1 cellular context compared by ENCODE assay signal in the genomic region with DNA sequence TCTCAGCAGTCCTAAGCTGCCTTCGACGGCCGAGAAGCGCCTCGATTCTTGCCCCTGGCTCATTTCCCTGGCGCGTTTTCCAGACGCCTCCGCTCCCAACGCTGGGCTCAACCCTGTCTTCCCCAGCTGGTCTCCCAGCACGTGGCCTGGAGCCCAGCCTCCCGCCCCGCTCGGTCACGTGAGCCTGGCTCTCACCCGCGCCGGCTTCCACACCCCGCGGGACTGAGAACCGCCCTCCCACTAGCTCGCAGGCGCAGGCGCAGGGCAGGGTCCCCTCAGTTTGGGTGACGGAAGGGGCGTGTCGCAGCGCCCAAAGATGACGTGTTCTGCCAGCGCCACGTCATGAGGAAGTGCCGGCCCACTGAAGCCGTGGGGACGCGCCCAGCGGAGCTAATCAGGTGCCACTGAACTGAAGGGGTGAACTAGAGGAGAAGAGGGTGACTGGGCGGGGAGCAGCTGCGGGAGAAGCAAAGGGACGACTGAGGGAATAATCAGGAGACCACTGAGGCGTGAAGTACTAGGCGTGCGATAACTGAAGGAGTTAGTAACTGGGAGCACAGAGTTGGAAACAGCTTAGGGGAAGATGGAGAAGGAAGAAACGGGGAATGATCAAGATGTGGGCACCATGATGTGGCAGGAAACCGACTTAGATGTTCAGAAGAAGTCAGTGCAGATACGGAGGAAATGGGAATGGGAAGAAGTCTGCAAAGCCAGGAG.
TF ChIP-seq lines count a peak whose summit lies in the region.

A gene with protein sequence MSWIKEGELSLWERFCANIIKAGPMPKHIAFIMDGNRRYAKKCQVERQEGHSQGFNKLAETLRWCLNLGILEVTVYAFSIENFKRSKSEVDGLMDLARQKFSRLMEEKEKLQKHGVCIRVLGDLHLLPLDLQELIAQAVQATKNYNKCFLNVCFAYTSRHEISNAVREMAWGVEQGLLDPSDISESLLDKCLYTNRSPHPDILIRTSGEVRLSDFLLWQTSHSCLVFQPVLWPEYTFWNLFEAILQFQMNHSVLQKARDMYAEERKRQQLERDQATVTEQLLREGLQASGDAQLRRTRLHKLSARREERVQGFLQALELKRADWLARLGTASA (plus strand): TSS at position 343 of the 717 bp plus-strand sequence. CDS start 625 bp downstream, outside the sequence.

TF ChIP-seq in HEK293, 187 proteins besides CTCF, POLR2A, EP300 and RAD21 (continued from another document):
- TF ChIP-seq ZNF18 (tag by site-specific recombination; IDR thresholded peaks at IDR 0.05) (peak; percentile 62; the same call in 1 of the 2 replicates), KLF10 (tag by site-specific recombination; IDR thresholded peaks at IDR 0.05) (peak; percentile 98), ZNF664 (tag by site-specific recombination; IDR thresholded peaks at IDR 0.05) (no peak), ZXDB (tag by site-specific recombination; IDR thresholded peaks at IDR 0.05) (peak; percentile 95; the same call in 1 of the 2 replicates), ZNF561 (tag by site-specific recombination; IDR thresholded peaks at IDR 0.05; ENCODE audit: borderline replicate concordance) (peak; percentile 100)
